Comparison of ENCODE assay signal across 1 cellular context in genomic region chr22:38199826-38200559, GRCh38.
TF ChIP-seq lines count a peak whose summit lies in the region.

No MANE protein-coding gene starts in this region.

TF ChIP-seq in IMR-90, 13 proteins besides CTCF, POLR2A, EP300 and RAD21:
- TF ChIP-seq MXI1 (IDR thresholded peaks at IDR 0.05; ENCODE audit: borderline replicate concordance, low read depth, low read length) (no peak), NFE2L2 (IDR thresholded peaks at IDR 0.05; ENCODE audit: low read depth, low read length) (no peak), USF2 (IDR thresholded peaks at IDR 0.05; ENCODE audit: low read depth, low read length) (no peak), RFX5 (IDR thresholded peaks at IDR 0.05; ENCODE audit: low read depth, low read length) (no peak), RCOR1 (IDR thresholded peaks at IDR 0.05; ENCODE audit: insufficient replicate concordance, low read length) (no peak), FOS (IDR thresholded peaks at IDR 0.05; ENCODE audit: low read depth, low read length) (no peak), MAZ (IDR thresholded peaks at IDR 0.05; ENCODE audit: borderline replicate concordance, low read depth, low read length) (no peak), BHLHE40 (IDR thresholded peaks at IDR 0.05; ENCODE audit: low read depth, low read length) (no peak), CHD1 (IDR thresholded peaks at IDR 0.05; ENCODE audit: low read depth, low read length) (no peak), MAFK (IDR thresholded peaks at IDR 0.05; ENCODE audit: low read depth, low read length) (no peak), CEBPB (IDR thresholded peaks at IDR 0.05; ENCODE audit: low read depth, low read length) (no peak)
- TF ChIP-seq, protein P1, sequence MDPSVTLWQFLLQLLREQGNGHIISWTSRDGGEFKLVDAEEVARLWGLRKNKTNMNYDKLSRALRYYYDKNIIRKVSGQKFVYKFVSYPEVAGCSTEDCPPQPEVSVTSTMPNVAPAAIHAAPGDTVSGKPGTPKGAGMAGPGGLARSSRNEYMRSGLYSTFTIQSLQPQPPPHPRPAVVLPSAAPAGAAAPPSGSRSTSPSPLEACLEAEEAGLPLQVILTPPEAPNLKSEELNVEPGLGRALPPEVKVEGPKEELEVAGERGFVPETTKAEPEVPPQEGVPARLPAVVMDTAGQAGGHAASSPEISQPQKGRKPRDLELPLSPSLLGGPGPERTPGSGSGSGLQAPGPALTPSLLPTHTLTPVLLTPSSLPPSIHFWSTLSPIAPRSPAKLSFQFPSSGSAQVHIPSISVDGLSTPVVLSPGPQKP (IDR thresholded peaks at IDR 0.05; ENCODE audit: borderline replicate concordance, low read depth, low read length), result no peak
